Comparison of ENCODE assay signal across 16 cellular contexts in genomic region chr13:51825681-51826254, GRCh38. TPM values are rescaled to one million over a fixed set of nuclear protein-coding genes. Genes with fewer than 3 reads are reported as not detected.
A peak's percentile ranks its signal among the peaks of the same experiment; 100 is the strongest.
DNase-seq lines count a peak whose midpoint lies in the region; FAIRE-seq and TF ChIP-seq lines count a peak whose summit lies in the region.
"Had no signal": no experiment of that assay in that cellular context is flagged by ENCODE, and none has a peak within 500 bp of the region (broad histone marks: within the 10 kb centered on the region; RNA-seq: fewer than 3 reads in every experiment).

No MANE protein-coding gene starts in this region.

- no peak overlapping the region for H4K12ac ChIP-seq in trophoblast cell (ENCODE audit: low read depth, low read length)

- no peaks in the 10 kb centered on the region for H3K36me3 ChIP-seq in sigmoid colon
- H3K36me3 ChIP-seq in trophoblast cell (ENCODE audit: control insufficient read depth in 1 of 2, insufficient read depth in 2 of 2, low read length in 2 of 2): no peaks in the 10 kb centered on the region

- H2AFZ ChIP-seq in trophoblast cell (ENCODE audit: insufficient read depth, low read length, poor library complexity): no peak overlapping the region

- peaks cover 59% of the 10 kb centered on the region for H3K4me1 Mint-ChIP-seq in activated CD4-positive, alpha-beta T cell treated with anti-CD3 and anti-CD28 coated beads, Interleukin-2, amount 10 ng/mL, durations not matched to agents 24 days and 14 days
- H3K4me1 Mint-ChIP-seq in activated naive CD8-positive, alpha-beta T cell (ENCODE audit: low read depth): peaks cover 94% of the 10 kb centered on the region

- H3K27ac ChIP-seq in sigmoid colon (peak overlapping the region in 3 of 4 donors; percentile 67 to 79 (median 69)), trophoblast cell (ENCODE audit: low read depth, low read length) (no peak overlapping the region), substantia nigra (ENCODE audit: low read depth, low read length, poor library complexity, severe bottlenecking) (no peak overlapping the region)

- H4K91ac ChIP-seq in trophoblast cell (ENCODE audit: low read depth, low read length): no peak overlapping the region

- intact Hi-C loops in activated CD4-positive, alpha-beta T cell treated with anti-CD3 and anti-CD28 coated beads, Interleukin-2, amount 10 ng/mL, durations not matched to agents 24 days and 14 days (cut with micrococcal nuclease): loop anchor here (1.0 to 10.0 kb wide), 3 partner anchors 21 to 629 kb away; partner anchors contain the start of genes CKAP2, DHRS12, INTS6 and VPS36
- intact Hi-C loops in sigmoid colon (cut with DNase I): no loop called here

- H3K79me1 ChIP-seq in trophoblast cell (ENCODE audit: low read length): no peaks in the 10 kb centered on the region

- H3K79me2 ChIP-seq in trophoblast cell (ENCODE audit: control insufficient read depth, insufficient read depth, low read length, poor library complexity): no peaks in the 10 kb centered on the region

- peak; percentile 55 for FAIRE-seq in GM12891 (lab: Jason Lieb, UNC)

- no peak overlapping the region for H2AK5ac ChIP-seq in trophoblast cell (ENCODE audit: low read length)

- H3K4me2 ChIP-seq in trophoblast cell (ENCODE audit: low read length): no peak overlapping the region

- peaks cover 3% of the 10 kb centered on the region for H3K27me3 Mint-ChIP-seq in activated CD4-positive, alpha-beta T cell treated with anti-CD3 and anti-CD28 coated beads, Interleukin-2, amount 10 ng/mL, durations not matched to agents 24 days and 14 days
- H3K27me3 Mint-ChIP-seq in activated naive CD8-positive, alpha-beta T cell: no peaks in the 10 kb centered on the region

- no peak for DNase-seq in activated CD4-positive, alpha-beta T cell treated with anti-CD3 and anti-CD28 coated beads, Interleukin-2, amount 10 ng/mL, durations not matched to agents 24 days and 14 days
- DNase-seq in activated CD4-positive, alpha-beta T cell treated with anti-CD3 and anti-CD28 coated beads, Interleukin-2, amount 50 U/mL, for 1 hour: no peak
- DNase-seq in GM12891 (ENCODE audit: insufficient read length, low spot score) (no peak), sigmoid colon (no peak), trophoblast cell (no peak), SW 1271 (lab: John Stamatoyannopoulos, UW) (no peak), substantia nigra (lab: John Stamatoyannopoulos, UW) (no peak)
- DNase-seq: activated CD4-positive, alpha-beta T cell treated with anti-CD3 and anti-CD28 coated beads, Interleukin-2, amount 50 U/mL, for 48 hours; DMS153; effector CD8-positive, alpha-beta T cell; kidney glomerular epithelial cell; NCI-H1930; NCI-H774 had no signal

- H2BK120ac ChIP-seq in trophoblast cell (ENCODE audit: insufficient read depth, low read length, poor library complexity): no peak overlapping the region

- H3K27ac Mint-ChIP-seq in activated CD4-positive, alpha-beta T cell treated with anti-CD3 and anti-CD28 coated beads, Interleukin-2, amount 10 ng/mL, durations not matched to agents 24 days and 14 days: peak overlapping the region; percentile 84
- H3K27ac Mint-ChIP-seq in activated naive CD8-positive, alpha-beta T cell: peak overlapping the region; percentile 100

- no peak for TF ChIP-seq EP300 in sigmoid colon (IDR thresholded peaks at IDR 0.05)

- TF ChIP-seq POLR2A in GM12891 (IDR thresholded peaks at IDR 0.05; ENCODE audit: low read depth, low read length) (no peak), sigmoid colon (IDR thresholded peaks at IDR 0.05) (no peak)

- no peaks in the 10 kb centered on the region for H3K9me3 Mint-ChIP-seq in activated CD4-positive, alpha-beta T cell treated with anti-CD3 and anti-CD28 coated beads, Interleukin-2, amount 10 ng/mL, durations not matched to agents 24 days and 14 days
- no peaks in the 10 kb centered on the region for H3K9me3 Mint-ChIP-seq in activated naive CD8-positive, alpha-beta T cell (ENCODE audit: low read depth)
- H3K9me3 Mint-ChIP-seq: type B pancreatic cell had no signal

- no peak overlapping the region for H3K9ac ChIP-seq in trophoblast cell (ENCODE audit: low read length)

- H2BK12ac ChIP-seq in trophoblast cell (ENCODE audit: low read length): no peak overlapping the region

- WGBS in sigmoid colon, 2 donors: 73 to 88% methylated on average over 10 of the region's 10 CpGs
- WGBS in trophoblast cell (ENCODE audit: extremely low coverage, insufficient coverage, insufficient read length): no CpG with 5 or more reads among the region's 10 CpGs

- H3K27me3 ChIP-seq in sigmoid colon (no peaks in the 10 kb centered on the region), trophoblast cell (ENCODE audit: insufficient read depth, low read length) (no peaks in the 10 kb centered on the region)

- peak overlapping the region; percentile 73 for H3K4me3 Mint-ChIP-seq in activated CD4-positive, alpha-beta T cell treated with anti-CD3 and anti-CD28 coated beads, Interleukin-2, amount 10 ng/mL, durations not matched to agents 24 days and 14 days
- peak overlapping the region; percentile 93 for H3K4me3 Mint-ChIP-seq in activated naive CD8-positive, alpha-beta T cell
- H3K4me3 Mint-ChIP-seq: type B pancreatic cell had no signal

- H3K4ac ChIP-seq in trophoblast cell (ENCODE audit: low read depth, low read length): no peak overlapping the region

- H3K23ac ChIP-seq in trophoblast cell (ENCODE audit: low read length): no peak overlapping the region

- no peak overlapping the region for H4K8ac ChIP-seq in trophoblast cell (ENCODE audit: low read depth, low read length)

- no peaks in the 10 kb centered on the region for H3K36me3 Mint-ChIP-seq in activated CD4-positive, alpha-beta T cell treated with anti-CD3 and anti-CD28 coated beads, Interleukin-2, amount 10 ng/mL, durations not matched to agents 24 days and 14 days (ENCODE audit: low read depth)
- no peaks in the 10 kb centered on the region for H3K36me3 Mint-ChIP-seq in activated naive CD8-positive, alpha-beta T cell
- H3K36me3 Mint-ChIP-seq: type B pancreatic cell had no signal

- no peaks in the 10 kb centered on the region for H3K9me3 ChIP-seq in sigmoid colon
- no peaks in the 10 kb centered on the region for H3K9me3 ChIP-seq in trophoblast cell (ENCODE audit: insufficient read depth, low read depth, low read length)

- H3K4me3 ChIP-seq in sigmoid colon (no peak overlapping the region), trophoblast cell (ENCODE audit: low read depth, low read length) (no peak overlapping the region)

- no peak overlapping the region for H2BK5ac ChIP-seq in trophoblast cell (ENCODE audit: low read depth, low read length, poor library complexity)

- TF ChIP-seq CTCF in sigmoid colon (IDR thresholded peaks at IDR 0.05): no peak

- H3K4me1 ChIP-seq in sigmoid colon: peaks cover 0 to 40% (median 37%) of the 10 kb centered on the region in 4 donors
- H3K4me1 ChIP-seq in trophoblast cell (ENCODE audit: control insufficient read depth in 1 of 2, insufficient read depth in 2 of 2, low read length in 2 of 2): no peaks in the 10 kb centered on the region

- no peak overlapping the region for H3K18ac ChIP-seq in trophoblast cell (ENCODE audit: low read length)

- no peak overlapping the region for H3K14ac ChIP-seq in trophoblast cell (ENCODE audit: low read length)

TF ChIP-seq in GM12891, 5 proteins besides CTCF, POLR2A, EP300 and RAD21:
- no peak for TF ChIP-seq POLR2AphosphoS5 (IDR thresholded peaks at IDR 0.05; ENCODE audit: low read depth, low read length)
- no peak for TF ChIP-seq POU2F2 (IDR thresholded peaks at IDR 0.05; ENCODE audit: low read depth, low read length)
- no peak for TF ChIP-seq PAX5 (IDR thresholded peaks at IDR 0.05; ENCODE audit: insufficient read depth, low read length, severe bottlenecking)
- no peak for TF ChIP-seq SPI1 (IDR thresholded peaks at IDR 0.05; ENCODE audit: low read depth, low read length)
- TF ChIP-seq TAF1 (IDR thresholded peaks at IDR 0.05; ENCODE audit: low read depth, low read length): no peak

RNA-seq across cellular contexts. Expression of gene TMEM272, which starts 19.2 kb away (rescaled TPM):
- 0.38 and 0.77 TPM in 2 replicates for total RNA-seq in activated CD4-positive, alpha-beta T cell treated with anti-CD3 and anti-CD28 coated beads, Interleukin-2, amount 10 ng/mL, durations not matched to agents 24 days and 14 days
- polyA plus RNA-seq in GM12891 (2012; ENCODE audit: low read depth, missing spikeins): not detected
- total RNA-seq in sigmoid colon: under 1 TPM in 1 of 4 donors, not detected in 3; under 0.01 TPM
- polyA plus RNA-seq in sigmoid colon: under 1 TPM in 1 of 3 donors, not detected in 2; 0.28 TPM
- polyA plus RNA-seq in trophoblast cell (2013): 0.01 and 0.03 TPM in 2 replicates
- total RNA-seq: skeletal muscle tissue had no signal

RNA-seq across cellular contexts. Expression of gene DHRS12, which starts 21.8 kb away (rescaled TPM):
- 3.2 and 3.9 TPM in 2 replicates for total RNA-seq in activated CD4-positive, alpha-beta T cell treated with anti-CD3 and anti-CD28 coated beads, Interleukin-2, amount 10 ng/mL, durations not matched to agents 24 days and 14 days
- polyA plus RNA-seq in GM12891 (2012; ENCODE audit: low read depth, missing spikeins): 9.3 TPM
- total RNA-seq in sigmoid colon: 10 to 100 TPM; 11.4 to 26.9 (median 14.9) TPM
- 10 to 100 TPM in 2 of 3 donors, 1 to 10 TPM in 1; 7.4 to 23.4 (median 16.2) TPM for polyA plus RNA-seq in sigmoid colon
- 8.5 and 8.7 TPM in 2 replicates for polyA plus RNA-seq in trophoblast cell (2013)

RNA-seq across cellular contexts. Expression of gene CCDC70, which starts 36.0 kb away (rescaled TPM):
- total RNA-seq in activated CD4-positive, alpha-beta T cell treated with anti-CD3 and anti-CD28 coated beads, Interleukin-2, amount 10 ng/mL, durations not matched to agents 24 days and 14 days: not detected in 2 replicates
- polyA plus RNA-seq in GM12891 (2012; ENCODE audit: low read depth, missing spikeins): not detected
- not detected for total RNA-seq in sigmoid colon
- not detected for polyA plus RNA-seq in sigmoid colon
- polyA plus RNA-seq in trophoblast cell (2013): 0.04 TPM in 1 of 2 replicates, not detected in the other
- total RNA-seq: skeletal muscle tissue had no signal

Comparison
In these comparisons a context has a peak if more than half of its experiments do, and no peak if none do; other contexts are left out.
1. H3K27ac ChIP-seq: peak in sigmoid colon (3 of 4); none in trophoblast cell (single experiment) and substantia nigra (single experiment).